ENCODE assay signal across 8 cellular contexts in genomic region chr1:180252638-180253536, GRCh38. TPM values are rescaled to one million over a fixed set of nuclear protein-coding genes. Genes with fewer than 3 reads are reported as not detected.
A peak's percentile ranks its signal among the peaks of the same experiment; 100 is the strongest.
DNase-seq lines count a peak whose midpoint lies in the region; ATAC-seq and TF ChIP-seq lines count a peak whose summit lies in the region.

No MANE protein-coding gene starts in this region.

- no peak overlapping the region for H3K4me3 ChIP-seq in epithelial cell of proximal tubule (ENCODE audit: low read depth, low read length)
- no peak overlapping the region for H3K4me3 ChIP-seq in tibial artery

- peaks cover 0 to 66% of the 10 kb centered on the region in 2 donors for H3K27me3 ChIP-seq in tibial artery

- intact Hi-C loops in tibial artery (cut with DNase I; ENCODE audit: low total_unique reads), result loop anchor here (5.0 kb wide), 1 partner anchor 229 kb away; no protein-coding TSS in a partner anchor

- H3K9me3 Mint-ChIP-seq in nephron, result no peaks in the 10 kb centered on the region

- no peaks in the 10 kb centered on the region for H3K4me1 ChIP-seq in tibial artery

- no peak overlapping the region for H3K4me3 Mint-ChIP-seq in nephron

- TF ChIP-seq CTCF in epithelial cell of proximal tubule (conservative IDR thresholded peaks at IDR 0.05; ENCODE audit: low read depth, low read length), result peak; percentile 95
- peak; percentile 45 to 60 (median 50) for TF ChIP-seq CTCF in nephron (IDR thresholded peaks at IDR 0.05; ENCODE audit: unreplicated experiment in 3 of 3)
- peak; percentile 65 to 71 for TF ChIP-seq CTCF in tibial artery (IDR thresholded peaks at IDR 0.05)

- peaks cover 80% of the 10 kb centered on the region for H3K27me3 Mint-ChIP-seq in nephron (ENCODE audit: low read depth)

- H3K27ac ChIP-seq in tibial artery, result no peak overlapping the region

- no peaks in the 10 kb centered on the region for H3K9me3 ChIP-seq in tibial artery

- H3K36me3 Mint-ChIP-seq in nephron (ENCODE audit: low read depth), result no peaks in the 10 kb centered on the region

- ATAC-seq in HG03159 (IDR thresholded peaks at IDR 0.05; ENCODE audit: unreplicated experiment), result peak; percentile 67

- no peaks in the 10 kb centered on the region for H3K36me3 ChIP-seq in tibial artery

- no peak overlapping the region for H3K27ac Mint-ChIP-seq in nephron

- peaks cover 10% of the 10 kb centered on the region for H3K4me1 Mint-ChIP-seq in nephron

- DNase-seq in NK-92 treated with Interleukin-12 subunit alpha and Interleukin-12 subunit beta, amount 100 ng/mL, for 24 hours (lab: John Stamatoyannopoulos, UW), result peak; percentile 63
- no peak for DNase-seq in NK-92 (lab: John Stamatoyannopoulos, UW; ENCODE audit: unreplicated experiment)
- peak; percentile 61 for DNase-seq in NOMO-1 treated with dmso at 0.1 percent for 144 hours (lab: John Stamatoyannopoulos, UW; ENCODE audit: unreplicated experiment)
- peak; percentile 24 to 38 for DNase-seq in activated CD8-positive, alpha-beta memory T cell treated with anti-CD3 and anti-CD28 coated beads for 4 hours (ENCODE audit: low read depth in 2 of 2)
- no peak for DNase-seq in epithelial cell of proximal tubule (ENCODE audit: low read depth)
- peak; percentile 78 for DNase-seq in tibial artery

RNA-seq across cellular contexts. Expression of gene LHX4, which starts 22.8 kb away (rescaled TPM):
- total RNA-seq in epithelial cell of proximal tubule, result 0.14 TPM in 1 of 2 replicates, not detected in the other

Comparison
In these comparisons a context has a peak if more than half of its experiments do, and no peak if none do; other contexts are left out.
1. DNase-seq: peak in NK-92 treated with Interleukin-12 subunit alpha and Interleukin-12 subunit beta, amount 100 ng/mL, for 24 hours (single experiment), NOMO-1 treated with dmso at 0.1 percent for 144 hours (single experiment), activated CD8-positive, alpha-beta memory T cell treated with anti-CD3 and anti-CD28 coated beads for 4 hours (2 of 2) and tibial artery (2 of 2); none in NK-92 (single experiment) and epithelial cell of proximal tubule (single experiment).
2. Peak in every context shown above with its lines, with median percentiles within 50 percentile points of each other: CTCF ChIP-seq.